25 cellular contexts compared by ENCODE assay signal in genomic region chr1:209817691-209818090, GRCh38. TPM values are rescaled to one million over a fixed set of nuclear protein-coding genes. Genes with fewer than 3 reads are reported as not detected.
"Had no signal": no experiment of that assay in that cellular context is flagged by ENCODE, and none has a peak within 500 bp of the region (broad histone marks: within the 10 kb centered on the region; RNA-seq: fewer than 3 reads in every experiment).

No MANE protein-coding gene starts in this region.

- H3K4me3 ChIP-seq: coronary artery, esophagus squamous epithelium, left ventricle myocardium inferior, lower lobe of right lung, mucosa of descending colon, prostate gland, right atrium auricular region, sigmoid colon, testis, tibial artery, upper lobe of right lung, uterus had no signal

- H3K27ac ChIP-seq: coronary artery, left ventricle myocardium inferior, lower lobe of right lung, neutrophil, right atrium auricular region, sigmoid colon, testis, tibial artery, upper lobe of right lung, uterus had no signal

- ATAC-seq: lower lobe of right lung; mucosa of descending colon; natural killer cell treated with Interleukin-12 subunit alpha and Interleukin-12 subunit beta and Interleukin-15 and Interleukin-18, amount 100 ng/mL, for 72 hours; stimulated activated memory B cell treated with anti-CD40 and anti-IgM and Interleukin-4, amounts not matched to agents 10 μg/mL and 1 μg/mL and 100 μg/mL, for 72 hours; stimulated activated naive CD8-positive, alpha-beta T cell treated with anti-CD3 and anti-CD28 coated beads, Interleukin-15, Interleukin-2, amounts not matched to agents 100 U/mL and 50 U/mL, for 24 hours; upper lobe of right lung had no signal

- DNase-seq: dermis blood vessel endothelial cell; effector memory CD4-positive, alpha-beta T cell; erythroblast; esophagus squamous epithelium; head of caudate nucleus; kidney; left ventricle myocardium inferior; lower lobe of right lung; mucosa of descending colon; naive B cell; sigmoid colon; stimulated activated CD4-positive, alpha-beta T cell treated with anti-CD3 and anti-CD28 coated beads, Interleukin-4, amount 100 ng/mL, for 4 hours; stimulated activated naive CD8-positive, alpha-beta T cell treated with anti-CD3 and anti-CD28 coated beads, Interleukin-15, Interleukin-2, amounts not matched to agents 100 U/mL and 50 U/mL, for 24 hours; substantia nigra; testis; tibial artery; upper lobe of right lung; uterus had no signal

- H3K27me3 ChIP-seq: right atrium auricular region, sigmoid colon, testis, uterus had no signal

- H3K36me3 ChIP-seq: esophagus squamous epithelium, left ventricle myocardium inferior, lower lobe of right lung, neutrophil, prostate gland, right atrium auricular region, sigmoid colon, tibial artery, upper lobe of right lung, uterus had no signal

- H3K9me3 ChIP-seq: esophagus squamous epithelium, left ventricle myocardium inferior, lower lobe of right lung, mucosa of descending colon, neutrophil, prostate gland, right atrium auricular region, sigmoid colon, testis, tibial artery, upper lobe of right lung, uterus had no signal

- H3K4me1 ChIP-seq: lower lobe of right lung, prostate gland, sigmoid colon, testis, tibial artery, upper lobe of right lung, uterus had no signal

RNA-seq across cellular contexts. Expression of gene IRF6, which starts 11.7 kb away (rescaled TPM):
- total RNA-seq: osteocyte had no signal
